Comparison of ENCODE assay signal across 8 cellular contexts in the genomic region with DNA sequence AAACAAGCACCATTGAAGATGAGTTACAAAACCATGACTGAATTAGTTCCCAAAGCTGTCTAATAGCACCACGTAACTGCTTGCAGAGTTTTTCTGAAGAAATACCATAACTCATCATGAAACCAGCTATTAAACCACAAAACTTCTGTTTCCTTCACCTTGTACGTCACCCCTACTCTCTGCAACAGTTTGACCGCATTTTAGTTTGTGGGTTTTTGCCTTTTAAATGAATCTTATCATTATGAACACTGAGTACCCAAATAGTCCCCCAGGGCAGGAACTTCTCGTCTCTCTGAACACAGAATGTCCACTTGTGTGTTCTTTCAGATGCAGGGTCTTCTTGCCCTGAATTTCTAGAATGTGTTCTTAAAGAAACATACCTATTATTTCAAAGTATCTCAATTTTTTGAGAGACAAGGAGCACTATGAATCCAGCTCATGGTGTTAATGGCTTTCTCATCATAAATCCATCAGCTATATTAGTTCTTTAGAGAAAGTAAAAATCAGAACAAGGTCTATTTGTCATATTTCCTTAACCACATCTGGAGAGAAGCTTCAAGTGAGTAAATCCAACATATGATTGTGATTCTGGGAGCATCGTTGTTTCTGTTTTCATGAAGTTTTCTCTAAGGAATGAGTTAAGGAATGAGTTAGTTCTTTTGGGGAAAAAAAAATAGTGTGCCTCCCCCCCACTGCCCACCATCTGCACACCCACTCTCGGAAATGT.
DNase-seq lines count a peak whose midpoint lies in the region; ATAC-seq, FAIRE-seq and TF ChIP-seq lines count a peak whose summit lies in the region.

No MANE protein-coding gene starts in this region.

- no peaks in the 10 kb centered on the region for H3K27me3 Mint-ChIP-seq in stimulated activated naive CD8-positive, alpha-beta T cell treated with anti-CD3 and anti-CD28 coated beads, Interleukin-15, amount 100 ng/mL, for 72 hours

- peak overlapping the region; percentile 81 for H3K27ac ChIP-seq in KMS-11

- H3K9ac ChIP-seq in KMS-11 = peak overlapping the region; percentile 33

- TF ChIP-seq CTCF in KMS-11 (conservative IDR thresholded peaks at IDR 0.05; ENCODE audit: low read depth, low read length) = no peak

- peak overlapping the region; percentile 93 for H3K4me2 ChIP-seq in KMS-11

- H3K4me3 ChIP-seq in KMS-11 (IDR thresholded peaks at IDR 0.05; ENCODE audit: insufficient read depth, low read depth, low read length) = no peak overlapping the region

- H3K9me3 Mint-ChIP-seq in stimulated activated naive CD8-positive, alpha-beta T cell treated with anti-CD3 and anti-CD28 coated beads, Interleukin-15, amount 100 ng/mL, for 72 hours = peaks cover 20 to 21% of the 10 kb centered on the region in 2 donors

- peak; percentile 89 for FAIRE-seq in GM12892 (lab: Jason Lieb, UNC)

- H3K36me3 ChIP-seq in KMS-11 (ENCODE audit: insufficient read depth) = no peaks in the 10 kb centered on the region

- H3K4me1 ChIP-seq in KMS-11 (ENCODE audit: low read depth, poor library complexity, severe bottlenecking) = peaks cover 98% of the 10 kb centered on the region

- ATAC-seq in GM21576 (IDR thresholded peaks at IDR 0.05; ENCODE audit: unreplicated experiment) = peak; percentile 72
- peak; percentile 87 for ATAC-seq in stimulated activated naive CD8-positive, alpha-beta T cell treated with anti-CD3 and anti-CD28 coated beads, Interleukin-15, amount 100 ng/mL, for 72 hours

- peaks cover 76% of the 10 kb centered on the region for H3K79me2 ChIP-seq in KMS-11 (ENCODE audit: insufficient read depth, low read depth)

- peak overlapping the region; percentile 61 to 73 for H3K4me3 Mint-ChIP-seq in stimulated activated naive CD8-positive, alpha-beta T cell treated with anti-CD3 and anti-CD28 coated beads, Interleukin-15, amount 100 ng/mL, for 72 hours

- DNase-seq in GM12892 (ENCODE audit: insufficient read length) (peak; percentile 49), brain pericyte (ENCODE audit: low read depth, low spot score) (peak; percentile 31), SHP77 treated with DMSO at 0.1 percent for 48 hours (lab: John Stamatoyannopoulos, UW) (no peak), NCI-H524 (lab: John Stamatoyannopoulos, UW) (no peak), mucosa of gallbladder (ENCODE audit: low spot score) (no peak)
- peak; percentile 60 to 70 for DNase-seq in stimulated activated naive CD8-positive, alpha-beta T cell treated with anti-CD3 and anti-CD28 coated beads, Interleukin-15, amount 100 ng/mL, for 72 hours

- peaks cover 85% of the 10 kb centered on the region for H3K4me1 Mint-ChIP-seq in stimulated activated naive CD8-positive, alpha-beta T cell treated with anti-CD3 and anti-CD28 coated beads, Interleukin-15, amount 100 ng/mL, for 72 hours

- no peak for TF ChIP-seq POLR2A in GM12892 (IDR thresholded peaks at IDR 0.05; ENCODE audit: low read depth, low read length)

- no peaks in the 10 kb centered on the region for H3K27me3 ChIP-seq in KMS-11 (ENCODE audit: insufficient read depth, low read depth)

- H3K27ac Mint-ChIP-seq in stimulated activated naive CD8-positive, alpha-beta T cell treated with anti-CD3 and anti-CD28 coated beads, Interleukin-15, amount 100 ng/mL, for 72 hours = peak overlapping the region; percentile 93

- H2AFZ ChIP-seq in KMS-11 (ENCODE audit: low read depth) = no peak overlapping the region

- no peaks in the 10 kb centered on the region for H4K20me1 ChIP-seq in KMS-11 (ENCODE audit: insufficient read depth)

Comparison
In these comparisons a context has a peak if more than half of its experiments do, and no peak if none do; other contexts are left out.
1. DNase-seq: peak in GM12892 (single experiment), brain pericyte (single experiment) and stimulated activated naive CD8-positive, alpha-beta T cell treated with anti-CD3 and anti-CD28 coated beads, Interleukin-15, amount 100 ng/mL, for 72 hours (2 of 2); none in SHP77 treated with DMSO at 0.1 percent for 48 hours (single experiment), NCI-H524 (0 of 2) and mucosa of gallbladder (single experiment).